In the genomic region with DNA sequence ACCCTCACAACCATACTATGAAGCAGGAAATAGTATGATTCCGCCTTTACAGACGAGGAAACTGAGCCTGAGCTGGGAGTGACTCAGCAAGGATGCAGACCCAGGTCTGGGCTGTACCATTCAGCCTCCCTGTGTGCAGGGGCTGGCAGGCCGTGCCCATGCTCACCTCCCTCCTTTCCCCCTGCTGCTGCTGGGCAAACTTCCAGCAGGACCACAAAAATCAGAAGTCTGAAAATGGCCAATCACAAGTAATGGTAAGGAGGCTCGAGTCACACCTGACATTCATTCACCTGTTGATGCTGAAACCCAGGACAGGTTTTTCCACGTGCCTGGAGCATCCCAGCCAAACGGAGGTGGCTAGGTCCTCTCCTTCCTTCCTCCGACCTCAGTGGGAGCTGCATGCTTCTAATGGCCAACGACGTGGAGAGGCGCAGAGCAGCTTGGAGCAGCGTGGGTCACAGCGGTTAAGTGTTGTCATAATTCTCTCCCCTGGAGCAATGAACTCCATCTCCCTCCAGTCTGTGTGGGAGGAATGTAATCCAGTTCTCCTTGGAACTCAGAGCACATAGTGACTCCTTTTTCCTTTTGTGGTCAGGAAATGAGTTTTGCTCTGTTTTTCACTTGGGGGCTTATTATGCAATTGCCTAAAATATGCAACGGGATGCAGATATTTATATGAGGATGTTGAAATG, we compare ENCODE assay signal across 12 cellular contexts.
DNase-seq lines count a peak whose midpoint lies in the region; ATAC-seq and TF ChIP-seq lines count a peak whose summit lies in the region.
"Had no signal": no experiment of that assay in that cellular context is flagged by ENCODE, and none has a peak within 500 bp of the region (broad histone marks: within the 10 kb centered on the region; RNA-seq: fewer than 3 reads in every experiment).

No MANE protein-coding gene starts in this region.

- no peaks in the 10 kb centered on the region for H3K36me3 ChIP-seq in SK-N-MC (ENCODE audit: insufficient read depth, low read length)

- TF ChIP-seq CTCF in fibroblast of pulmonary artery (IDR thresholded peaks at IDR 0.05; ENCODE audit: low read length, missing control alignments), result no peak

- H3K27ac ChIP-seq in SK-N-MC, result no peak overlapping the region

- peak; percentile 50 for DNase-seq in HCEC 1CT
- DNase-seq in SK-N-MC (ENCODE audit: low read depth, low spot score), result peak; percentile 80
- peak; percentile 93 for DNase-seq in fibroblast of pulmonary artery (ENCODE audit: low read depth)
- peak; percentile 53 for DNase-seq in skeletal muscle cell (ENCODE audit: low read depth)
- DNase-seq in HPDE6-E6E7 (ENCODE audit: extremely low spot score), result no peak
- no peak for DNase-seq in NCI-H1105 (lab: John Stamatoyannopoulos, UW)
- DNase-seq: activated T-cell treated with anti-CD3 and anti-CD28 coated beads, Interleukin-2, amount 50 U/mL, for 4 hours; DMS79; NCI-H1048 had no signal

- no peak overlapping the region for H3K4me3 ChIP-seq in SK-N-MC
- no peak overlapping the region for H3K4me3 ChIP-seq in fibroblast of pulmonary artery (replicated peaks; ENCODE audit: low read depth, low read length)
- H3K4me3 ChIP-seq in skeletal muscle cell (ENCODE audit: low read depth, low read length), result no peak overlapping the region

- no peak for ATAC-seq in HG03439 (IDR thresholded peaks at IDR 0.05; ENCODE audit: unreplicated experiment)
- no peak for ATAC-seq in HG02623 (IDR thresholded peaks at IDR 0.05; ENCODE audit: unreplicated experiment)
- ATAC-seq: activated T-cell treated with anti-CD3 and anti-CD28 coated beads, Interleukin-2, amount 50 U/mL, for 4 hours; stimulated activated memory B cell treated with anti-CD40 and anti-IgM and Interleukin-4, amounts not matched to agents 10 μg/mL and 1 μg/mL and 100 μg/mL, for 72 hours had no signal

- H3K9ac ChIP-seq in SK-N-MC (ENCODE audit: insufficient read length), result no peak overlapping the region

- H3K9me3 ChIP-seq in SK-N-MC (ENCODE audit: low read depth, low read length), result no peaks in the 10 kb centered on the region

Comparison
In these comparisons a context has a peak if more than half of its experiments do, and no peak if none do; other contexts are left out.
1. DNase-seq: peak in HCEC 1CT (single experiment), SK-N-MC (single experiment), fibroblast of pulmonary artery (single experiment) and skeletal muscle cell (single experiment); none in HPDE6-E6E7 (single experiment) and NCI-H1105 (single experiment).